Comparison of ENCODE assay signal across 2 cellular contexts in the genomic region with DNA sequence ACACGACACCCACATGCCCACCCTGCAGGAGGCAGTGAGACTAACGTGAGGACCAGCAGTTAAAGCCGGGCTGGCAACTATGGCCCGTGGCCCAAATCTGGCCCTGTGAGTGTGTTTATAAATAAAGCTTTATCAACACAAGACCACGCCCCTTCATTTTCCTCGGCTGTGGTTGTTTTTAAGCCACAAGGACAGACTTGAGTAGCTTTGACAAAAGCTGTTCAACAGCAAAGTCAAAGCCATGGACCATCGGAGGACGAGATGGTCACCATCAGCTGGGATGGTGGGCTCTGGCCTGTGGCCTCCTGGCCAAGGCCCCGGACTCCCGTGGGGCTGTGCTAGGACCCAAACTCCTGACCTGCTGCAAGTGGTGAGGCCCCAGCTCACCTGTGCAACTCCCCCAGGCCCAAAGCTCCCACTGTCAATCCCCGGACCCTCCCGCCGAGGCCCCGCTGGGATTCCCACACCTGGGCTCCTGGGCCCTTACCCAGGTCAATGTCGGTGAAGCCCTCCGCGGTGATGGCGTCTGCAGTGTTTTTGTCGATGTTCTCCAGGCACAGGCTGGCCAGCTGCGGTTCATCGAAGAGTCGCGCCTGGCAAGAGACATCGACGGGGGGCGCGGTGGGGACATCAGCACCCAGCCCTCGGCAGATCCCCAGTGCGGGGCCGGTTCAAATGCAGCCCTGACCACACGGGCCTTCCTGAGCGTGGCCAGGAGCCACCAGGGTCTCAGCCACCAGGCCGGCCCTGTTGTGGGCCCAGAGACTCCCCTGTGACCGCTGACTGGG.
A peak's percentile ranks its signal among the peaks of the same experiment; 100 is the strongest.
TF ChIP-seq lines count a peak whose summit lies in the region.

No MANE protein-coding gene starts in this region.

TF ChIP-seq in HepG2, 621 proteins besides CTCF, POLR2A, EP300 and RAD21 (continues in another document):
- TF ChIP-seq MIER2 (CRISPR knock-in tag; IDR thresholded peaks at IDR 0.05) = no peak
- TF ChIP-seq NR2F6 (IDR thresholded peaks at IDR 0.05) = no peak
- TF ChIP-seq NR2F6 (CRISPR knock-in tag; IDR thresholded peaks at IDR 0.05) = no peak
- TF ChIP-seq STAT6 (CRISPR knock-in tag; IDR thresholded peaks at IDR 0.05; ENCODE audit: borderline replicate concordance) = no peak
- TF ChIP-seq ZNF790 (CRISPR knock-in tag; IDR thresholded peaks at IDR 0.05; ENCODE audit: borderline replicate concordance) = no peak
- TF ChIP-seq HDAC6 (IDR thresholded peaks at IDR 0.05; ENCODE audit: low read depth, low read length) = no peak
- TF ChIP-seq AGO1 (IDR thresholded peaks at IDR 0.05; ENCODE audit: low read depth, low read length, poor library complexity, severe bottlenecking) = peak; percentile 15
- TF ChIP-seq, protein P1, sequence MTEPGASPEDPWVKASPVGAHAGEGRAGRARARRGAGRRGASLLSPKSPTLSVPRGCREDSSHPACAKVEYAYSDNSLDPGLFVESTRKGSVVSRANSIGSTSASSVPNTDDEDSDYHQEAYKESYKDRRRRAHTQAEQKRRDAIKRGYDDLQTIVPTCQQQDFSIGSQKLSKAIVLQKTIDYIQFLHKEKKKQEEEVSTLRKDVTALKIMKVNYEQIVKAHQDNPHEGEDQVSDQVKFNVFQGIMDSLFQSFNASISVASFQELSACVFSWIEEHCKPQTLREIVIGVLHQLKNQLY (CRISPR knock-in tag; IDR thresholded peaks at IDR 0.05) = no peak
- TF ChIP-seq, protein P2, sequence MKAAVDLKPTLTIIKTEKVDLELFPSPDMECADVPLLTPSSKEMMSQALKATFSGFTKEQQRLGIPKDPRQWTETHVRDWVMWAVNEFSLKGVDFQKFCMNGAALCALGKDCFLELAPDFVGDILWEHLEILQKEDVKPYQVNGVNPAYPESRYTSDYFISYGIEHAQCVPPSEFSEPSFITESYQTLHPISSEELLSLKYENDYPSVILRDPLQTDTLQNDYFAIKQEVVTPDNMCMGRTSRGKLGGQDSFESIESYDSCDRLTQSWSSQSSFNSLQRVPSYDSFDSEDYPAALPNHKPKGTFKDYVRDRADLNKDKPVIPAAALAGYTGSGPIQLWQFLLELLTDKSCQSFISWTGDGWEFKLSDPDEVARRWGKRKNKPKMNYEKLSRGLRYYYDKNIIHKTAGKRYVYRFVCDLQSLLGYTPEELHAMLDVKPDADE (CRISPR knock-in tag; IDR thresholded peaks at IDR 0.05) = no peak
- peak; percentile 66 for TF ChIP-seq AGO2 (optimal IDR thresholded peaks at IDR 0.05; ENCODE audit: low read depth, low read length)
- TF ChIP-seq DNMT1 (CRISPR knock-in tag; IDR thresholded peaks at IDR 0.05) = no peak

TF ChIP-seq in H1, 55 proteins besides CTCF, POLR2A, EP300 and RAD21:
- TF ChIP-seq KDM5A (IDR thresholded peaks at IDR 0.05; ENCODE audit: low read length) = no peak
- TF ChIP-seq SIRT6 (IDR thresholded peaks at IDR 0.05; ENCODE audit: low read length) = no peak
- TF ChIP-seq ATF3 (IDR thresholded peaks at IDR 0.05; ENCODE audit: insufficient read depth, low read depth, low read length) = no peak
- TF ChIP-seq TBP (IDR thresholded peaks at IDR 0.05; ENCODE audit: low read depth, low read length) = no peak
- TF ChIP-seq RNF2 (IDR thresholded peaks at IDR 0.05; ENCODE audit: borderline replicate concordance, low read depth, low read length, missing control alignments, poor library complexity, severe bottlenecking) = no peak
- TF ChIP-seq SRF (IDR thresholded peaks at IDR 0.05; ENCODE audit: low read depth, low read length) = no peak
